14 cellular contexts compared by ENCODE assay signal in genomic region chr18:45993441-45993840, GRCh38. TPM values are rescaled to one million over a fixed set of nuclear protein-coding genes. Genes with fewer than 3 reads are reported as not detected.
DNase-seq lines count a peak whose midpoint lies in the region; ATAC-seq and TF ChIP-seq lines count a peak whose summit lies in the region.
"Had no signal": no experiment of that assay in that cellular context is flagged by ENCODE, and none has a peak within 500 bp of the region (broad histone marks: within the 10 kb centered on the region; RNA-seq: fewer than 3 reads in every experiment).

No MANE protein-coding gene starts in this region.

- H3K4me1 ChIP-seq in GM23248 (ENCODE audit: insufficient read depth), result peaks cover 27% of the 10 kb centered on the region
- H3K4me1 ChIP-seq in BE2C, result no peaks in the 10 kb centered on the region
- H3K4me1 ChIP-seq: SJCRH30, suprapubic skin had no signal

- H3F3A ChIP-seq in GM23248 (ENCODE audit: insufficient read depth), result peaks cover 15% of the 10 kb centered on the region

- H3K9me3 ChIP-seq in GM23248 (ENCODE audit: low read depth), result no peaks in the 10 kb centered on the region
- no peaks in the 10 kb centered on the region for H3K9me3 ChIP-seq in BE2C
- H3K9me3 ChIP-seq: heart right ventricle, SJCRH30, suprapubic skin had no signal

- H3K36me3 ChIP-seq in GM23248 (ENCODE audit: low read depth), result no peaks in the 10 kb centered on the region
- no peaks in the 10 kb centered on the region for H3K36me3 ChIP-seq in BE2C
- H3K36me3 ChIP-seq: SJCRH30 had no signal

- DNase-seq in 8988T, result peak; percentile 28
- DNase-seq in GM23248, result peak; percentile 85
- DNase-seq in SW480 (ENCODE audit: low spot score), result peak; percentile 5
- DNase-seq in fibroblast of the aortic adventitia (ENCODE audit: low read depth), result peak; percentile 71
- no peak for DNase-seq in BE2C
- no peak for DNase-seq in erythroblast (lab: John Stamatoyannopoulos, UW)
- DNase-seq in activated gamma-delta T cell (lab: John Stamatoyannopoulos, UW), result no peak
- DNase-seq: activated CD4-positive, CD25-positive, alpha-beta regulatory T cell treated with anti-CD3 and anti-CD28 coated beads, Interleukin-2, amount 50 U/mL, for 72 hours; cerebellar nuclear complex; heart right ventricle; NCI-H345 had no signal

- ATAC-seq in GM21381 (IDR thresholded peaks at IDR 0.05; ENCODE audit: unreplicated experiment), result no peak
- ATAC-seq: heart right ventricle had no signal

- WGBS in GM23248 (ENCODE audit: low coverage in 1 of 2, low lambda C conversion rate in 2 of 2, missing lambda C conversion rate in 2 of 2), 2 experiments, result 1 to 3% methylated on average over 4 of the region's 4 CpGs

- no peaks in the 10 kb centered on the region for H3K79me2 ChIP-seq in GM23248 (ENCODE audit: insufficient read depth)

- H4K20me1 ChIP-seq in GM23248 (ENCODE audit: insufficient read depth), result no peaks in the 10 kb centered on the region

- TF ChIP-seq POLR2A in erythroblast (IDR thresholded peaks at IDR 0.05; ENCODE audit: low read length), result no peak

- peak overlapping the region; percentile 56 for H3K27ac ChIP-seq in GM23248
- H3K27ac ChIP-seq: heart right ventricle, SJCRH30, suprapubic skin had no signal

- in situ Hi-C loops in GM23248 (cut with MboI), result no loop called here

- no peak overlapping the region for H2AFZ ChIP-seq in GM23248

- H3K9me2 ChIP-seq in GM23248 (ENCODE audit: insufficient read depth), result no peaks in the 10 kb centered on the region

- no peak for TF ChIP-seq CTCF in fibroblast of the aortic adventitia (IDR thresholded peaks at IDR 0.05; ENCODE audit: insufficient read depth, low read length)
- TF ChIP-seq CTCF in BE2C (IDR thresholded peaks at IDR 0.05; ENCODE audit: low read depth, low read length), result no peak

- 0 out of 2 replicates have a peak overlapping the region, but pooled peaks have one; percentile 1 for H3K4me3 ChIP-seq in GM23248
- no peak overlapping the region for H3K4me3 ChIP-seq in fibroblast of the aortic adventitia (ENCODE audit: low read depth, low read length)
- H3K4me3 ChIP-seq in BE2C (ENCODE audit: low read depth, low read length), result no peak overlapping the region
- H3K4me3 ChIP-seq: heart right ventricle, SJCRH30, suprapubic skin had no signal

- H3K4me2 ChIP-seq in GM23248 (ENCODE audit: unreplicated experiment), result peak overlapping the region; percentile 36

- peak overlapping the region; percentile 8; the same call in 1 of the 2 replicates for H3K9ac ChIP-seq in GM23248

- no peaks in the 10 kb centered on the region for H3K27me3 ChIP-seq in GM23248 (replicated peaks; ENCODE audit: insufficient read depth)
- no peaks in the 10 kb centered on the region for H3K27me3 ChIP-seq in BE2C
- H3K27me3 ChIP-seq: heart right ventricle, SJCRH30, suprapubic skin had no signal

RNA-seq across cellular contexts. Expression of gene EPG5, which starts 26.3 kb away (rescaled TPM):
- total RNA-seq in GM23248 (2014; rRNA removed; shearing (Covaris generic)), result 77.7 and 77.9 TPM in 2 replicates
- 22.0 and 22.6 TPM in 2 replicates for polyA plus RNA-seq in GM23248 (2016; fragmentation: Nextera tagmentation; extraction: Ambion mirVana)
- 14.6 and 66.3 TPM in 2 replicates for total RNA-seq in fibroblast of the aortic adventitia (ENCODE audit: low replicate concordance)
- polyA plus RNA-seq in BE2C (2012; ENCODE audit: insufficient read depth, insufficient read length, low read depth), result 2.8 TPM

Comparison
In these comparisons a context has a peak if more than half of its experiments do, and no peak if none do; other contexts are left out.
1. DNase-seq: peak in 8988T (single experiment), GM23248 (single experiment), SW480 (single experiment) and fibroblast of the aortic adventitia (single experiment); none in BE2C (single experiment), erythroblast (0 of 2) and activated gamma-delta T cell (single experiment).